8 cellular contexts compared by ENCODE assay signal in the genomic region with DNA sequence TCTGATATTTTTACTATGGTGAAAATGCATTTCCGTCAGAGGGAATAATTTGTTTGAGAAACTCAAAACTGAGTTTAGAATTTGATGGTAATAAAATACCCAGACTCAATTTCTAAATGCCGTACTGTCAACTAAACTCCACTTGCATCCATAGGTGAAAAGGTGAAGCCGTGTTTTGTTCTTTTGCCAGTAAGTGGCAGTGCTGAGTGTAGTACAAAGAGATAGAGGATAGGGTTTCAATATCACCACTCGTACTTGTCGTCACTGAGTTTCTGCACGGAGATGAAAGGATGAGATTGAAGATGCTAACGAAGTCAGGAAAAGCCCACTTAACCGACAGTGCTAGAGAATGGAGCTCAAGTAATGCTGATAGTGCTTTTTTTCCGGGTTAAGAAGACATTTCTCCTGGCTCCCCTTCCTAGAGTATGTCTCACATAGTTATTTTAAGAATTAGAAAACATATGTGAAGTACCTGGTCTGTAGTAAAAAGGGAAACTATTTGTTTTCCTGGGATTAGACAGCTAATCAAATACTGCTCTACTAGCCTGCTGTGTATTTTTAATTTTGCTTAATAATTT.
DNase-seq lines count a peak whose midpoint lies in the region; ATAC-seq lines count a peak whose summit lies in the region.

No MANE protein-coding gene starts in this region.

- intact Hi-C loops in left ventricle myocardium superior (cut with micrococcal nuclease), result no loop called here

- DNase-seq in NCI-H510A (lab: John Stamatoyannopoulos, UW) (peak; percentile 34), kidney tubule cell (ENCODE audit: low spot score) (peak; percentile 34), left ventricle myocardium superior (no peak), NCI-H1694 treated with DMSO at 0.1 percent for 48 hours (lab: John Stamatoyannopoulos, UW) (no peak)
- DNase-seq in activated naive CD8-positive, alpha-beta T cell treated with anti-CD3 and anti-CD28 coated beads, Interleukin-2, amount 50 U/mL, for 24 hours, result no peak

- H3K4me3 Mint-ChIP-seq in activated naive CD8-positive, alpha-beta T cell treated with anti-CD3 and anti-CD28 coated beads, Interleukin-2, amount 50 U/mL, for 24 hours, result no peak overlapping the region

- ATAC-seq in GM18508 (IDR thresholded peaks at IDR 0.05; ENCODE audit: insufficient read depth, unreplicated experiment), result peak; percentile 61
- peak; percentile 60 for ATAC-seq in HG02678 (IDR thresholded peaks at IDR 0.05; ENCODE audit: unreplicated experiment)
- ATAC-seq in left ventricle myocardium superior, result no peak
- no peak for ATAC-seq in activated naive CD8-positive, alpha-beta T cell treated with anti-CD3 and anti-CD28 coated beads, Interleukin-2, amount 50 U/mL, for 24 hours
- no peak for ATAC-seq in HG03135 (IDR thresholded peaks at IDR 0.05; ENCODE audit: unreplicated experiment)

- no peaks in the 10 kb centered on the region for H3K9me3 Mint-ChIP-seq in activated naive CD8-positive, alpha-beta T cell treated with anti-CD3 and anti-CD28 coated beads, Interleukin-2, amount 50 U/mL, for 24 hours

- no peaks in the 10 kb centered on the region for H3K36me3 Mint-ChIP-seq in activated naive CD8-positive, alpha-beta T cell treated with anti-CD3 and anti-CD28 coated beads, Interleukin-2, amount 50 U/mL, for 24 hours (ENCODE audit: low read depth)

- H3K4me1 Mint-ChIP-seq in activated naive CD8-positive, alpha-beta T cell treated with anti-CD3 and anti-CD28 coated beads, Interleukin-2, amount 50 U/mL, for 24 hours, result no peaks in the 10 kb centered on the region

- no peaks in the 10 kb centered on the region for H3K27me3 Mint-ChIP-seq in activated naive CD8-positive, alpha-beta T cell treated with anti-CD3 and anti-CD28 coated beads, Interleukin-2, amount 50 U/mL, for 24 hours

- H3K27ac Mint-ChIP-seq in activated naive CD8-positive, alpha-beta T cell treated with anti-CD3 and anti-CD28 coated beads, Interleukin-2, amount 50 U/mL, for 24 hours, result no peak overlapping the region

Comparison
In these comparisons a context has a peak if more than half of its experiments do, and no peak if none do; other contexts are left out.
1. ATAC-seq: peak in GM18508 (single experiment) and HG02678 (single experiment); none in left ventricle myocardium superior (single experiment), activated naive CD8-positive, alpha-beta T cell treated with anti-CD3 and anti-CD28 coated beads, Interleukin-2, amount 50 U/mL, for 24 hours (single experiment) and HG03135 (single experiment).
2. DNase-seq: peak in NCI-H510A (single experiment) and kidney tubule cell (single experiment); none in left ventricle myocardium superior (single experiment), activated naive CD8-positive, alpha-beta T cell treated with anti-CD3 and anti-CD28 coated beads, Interleukin-2, amount 50 U/mL, for 24 hours (single experiment) and NCI-H1694 treated with DMSO at 0.1 percent for 48 hours (single experiment).